ENCODE assay signal across 16 cellular contexts in genomic region chr6:68159433-68159832, GRCh38.
A peak's percentile ranks its signal among the peaks of the same experiment; 100 is the strongest.
DNase-seq lines count a peak whose midpoint lies in the region; ATAC-seq and TF ChIP-seq lines count a peak whose summit lies in the region.
"Had no signal": no experiment of that assay in that cellular context is flagged by ENCODE, and none has a peak within 500 bp of the region (broad histone marks: within the 10 kb centered on the region; RNA-seq: fewer than 3 reads in every experiment).

No MANE protein-coding gene starts in this region.

- H3K9me2 ChIP-seq in SU-DHL-6 (replicated peaks; ENCODE audit: insufficient read depth, low read length), result no peaks in the 10 kb centered on the region

- H3F3A ChIP-seq in SU-DHL-6 (ENCODE audit: insufficient read depth), result no peaks in the 10 kb centered on the region

- H2AFZ ChIP-seq in SU-DHL-6 (ENCODE audit: low read depth, low read length, severe bottlenecking), result peak overlapping the region; percentile 72

- no peak overlapping the region for H3K4me3 Mint-ChIP-seq in activated CD8-positive, alpha-beta memory T cell treated with anti-CD3 and anti-CD28 coated beads, Interleukin-2, amount 10 ng/mL, durations not matched to agents 7 days and 5 days
- H3K4me3 Mint-ChIP-seq in natural killer cell treated with Interleukin-12 subunit alpha and Interleukin-12 subunit beta and Interleukin-15 and Interleukin-18, amount 100 ng/mL, for 72 hours, result no peak overlapping the region
- H3K4me3 Mint-ChIP-seq: T-helper 2 cell treated with Interferon-gamma antibody and Interleukin-4, amounts not matched to agents 5 μg/mL and 100 μg/mL, for 36 hours had no signal

- ATAC-seq in GM18867 (IDR thresholded peaks at IDR 0.05; ENCODE audit: unreplicated experiment), result peak; percentile 53
- ATAC-seq in GM21786 (IDR thresholded peaks at IDR 0.05; ENCODE audit: unreplicated experiment), result peak; percentile 41
- peak; percentile 50 for ATAC-seq in HG03342 (IDR thresholded peaks at IDR 0.05; ENCODE audit: unreplicated experiment)
- ATAC-seq in activated CD8-positive, alpha-beta memory T cell treated with anti-CD3 and anti-CD28 coated beads, Interleukin-2, amount 10 ng/mL, durations not matched to agents 7 days and 5 days, result no peak
- ATAC-seq in natural killer cell treated with Interleukin-12 subunit alpha and Interleukin-12 subunit beta and Interleukin-15 and Interleukin-18, amount 100 ng/mL, for 72 hours, result no peak

- no peaks in the 10 kb centered on the region for H3K27me3 ChIP-seq in SU-DHL-6 (ENCODE audit: low read length)
- H3K27me3 ChIP-seq: SJSA1 had no signal

- no peaks in the 10 kb centered on the region for H4K20me1 ChIP-seq in SU-DHL-6 (ENCODE audit: low read depth, low read length)

- peaks cover 12% of the 10 kb centered on the region; the same call in 1 of the 2 replicates for H3K9me3 ChIP-seq in SU-DHL-6 (ENCODE audit: insufficient read depth, low read length)

- no peak overlapping the region for H3K27ac Mint-ChIP-seq in activated CD8-positive, alpha-beta memory T cell treated with anti-CD3 and anti-CD28 coated beads, Interleukin-2, amount 10 ng/mL, durations not matched to agents 7 days and 5 days
- H3K27ac Mint-ChIP-seq in natural killer cell treated with Interleukin-12 subunit alpha and Interleukin-12 subunit beta and Interleukin-15 and Interleukin-18, amount 100 ng/mL, for 72 hours, result no peak overlapping the region
- H3K27ac Mint-ChIP-seq: T-helper 2 cell treated with Interferon-gamma antibody and Interleukin-4, amounts not matched to agents 5 μg/mL and 100 μg/mL, for 36 hours had no signal

- DNase-seq in NCI-H69 (lab: John Stamatoyannopoulos, UW), result no peak
- DNase-seq in activated CD8-positive, alpha-beta memory T cell treated with anti-CD3 and anti-CD28 coated beads, Interleukin-2, amount 10 ng/mL, durations not matched to agents 7 days and 5 days, result no peak
- no peak for DNase-seq in natural killer cell treated with Interleukin-12 subunit alpha and Interleukin-12 subunit beta and Interleukin-15 and Interleukin-18, amount 100 ng/mL, for 72 hours (ENCODE audit: low spot score)
- DNase-seq: C1 segment of cervical spinal cord, GF-D8, NCI-H1417 treated with DMSO at 0.1 percent for 48 hours, NCI-H1930, NCI-H446 treated with DMSO at 0.1 percent for 48 hours, NCI-H748 treated with DMSO at 0.1 percent for 48 hours, SW 1271 had no signal

- H3K9ac ChIP-seq in SU-DHL-6 (ENCODE audit: low read length), result no peak overlapping the region

- H3K36me3 ChIP-seq in SU-DHL-6 (ENCODE audit: low read length), result no peaks in the 10 kb centered on the region
- H3K36me3 ChIP-seq: SJSA1 had no signal

- no peak overlapping the region for H3K27ac ChIP-seq in SU-DHL-6 (ENCODE audit: low read depth, low read length)
- H3K27ac ChIP-seq: SJSA1 had no signal

- no peak overlapping the region for H3K4me3 ChIP-seq in SU-DHL-6 (ENCODE audit: insufficient read depth, low read length, poor library complexity, severe bottlenecking)
- H3K4me3 ChIP-seq: SJSA1 had no signal

- H3K4me1 Mint-ChIP-seq in activated CD8-positive, alpha-beta memory T cell treated with anti-CD3 and anti-CD28 coated beads, Interleukin-2, amount 10 ng/mL, durations not matched to agents 7 days and 5 days, result no peaks in the 10 kb centered on the region
- no peaks in the 10 kb centered on the region for H3K4me1 Mint-ChIP-seq in natural killer cell treated with Interleukin-12 subunit alpha and Interleukin-12 subunit beta and Interleukin-15 and Interleukin-18, amount 100 ng/mL, for 72 hours (ENCODE audit: low read depth in 2 of 2)

- peaks cover 10% of the 10 kb centered on the region for H3K9me3 Mint-ChIP-seq in activated CD8-positive, alpha-beta memory T cell treated with anti-CD3 and anti-CD28 coated beads, Interleukin-2, amount 10 ng/mL, durations not matched to agents 7 days and 5 days (ENCODE audit: low read depth)
- H3K9me3 Mint-ChIP-seq in natural killer cell treated with Interleukin-12 subunit alpha and Interleukin-12 subunit beta and Interleukin-15 and Interleukin-18, amount 100 ng/mL, for 72 hours, result peaks cover 7% of the 10 kb centered on the region

- no peak for TF ChIP-seq CTCF in SU-DHL-6 (IDR thresholded peaks at IDR 0.05; ENCODE audit: insufficient read depth, low read length, poor library complexity, severe bottlenecking)

- H3K36me3 Mint-ChIP-seq in activated CD8-positive, alpha-beta memory T cell treated with anti-CD3 and anti-CD28 coated beads, Interleukin-2, amount 10 ng/mL, durations not matched to agents 7 days and 5 days, result no peaks in the 10 kb centered on the region
- H3K36me3 Mint-ChIP-seq in natural killer cell treated with Interleukin-12 subunit alpha and Interleukin-12 subunit beta and Interleukin-15 and Interleukin-18, amount 100 ng/mL, for 72 hours, result peaks cover 7% of the 10 kb centered on the region

- peak overlapping the region; percentile 26 for H3K4me2 ChIP-seq in SU-DHL-6 (ENCODE audit: low read depth, low read length, poor library complexity, severe bottlenecking)

- CTCF ChIA-PET in activated CD8-positive, alpha-beta memory T cell treated with anti-CD3 and anti-CD28 coated beads, Interleukin-2, amount 10 ng/mL, durations not matched to agents 7 days and 5 days (lab: Charles Lee), result no interaction called here

- no peaks in the 10 kb centered on the region for H3K27me3 Mint-ChIP-seq in activated CD8-positive, alpha-beta memory T cell treated with anti-CD3 and anti-CD28 coated beads, Interleukin-2, amount 10 ng/mL, durations not matched to agents 7 days and 5 days
- H3K27me3 Mint-ChIP-seq in natural killer cell treated with Interleukin-12 subunit alpha and Interleukin-12 subunit beta and Interleukin-15 and Interleukin-18, amount 100 ng/mL, for 72 hours, result no peaks in the 10 kb centered on the region

- H3K79me2 ChIP-seq in SU-DHL-6 (ENCODE audit: insufficient read depth, low read length), result no peaks in the 10 kb centered on the region

Comparison
In these comparisons a context has a peak if more than half of its experiments do, and no peak if none do; other contexts are left out.
1. ATAC-seq: peak in GM18867 (single experiment), GM21786 (single experiment) and HG03342 (single experiment); none in activated CD8-positive, alpha-beta memory T cell treated with anti-CD3 and anti-CD28 coated beads, Interleukin-2, amount 10 ng/mL, durations not matched to agents 7 days and 5 days (single experiment) and natural killer cell treated with Interleukin-12 subunit alpha and Interleukin-12 subunit beta and Interleukin-15 and Interleukin-18, amount 100 ng/mL, for 72 hours (0 of 2).